Comparison of ENCODE assay signal across 11 cellular contexts in genomic region chr1:39115271-39116110, GRCh38.
DNase-seq lines count a peak whose midpoint lies in the region; ATAC-seq and TF ChIP-seq lines count a peak whose summit lies in the region.
"Had no signal": no experiment of that assay in that cellular context is flagged by ENCODE, and none has a peak within 500 bp of the region (broad histone marks: within the 10 kb centered on the region; RNA-seq: fewer than 3 reads in every experiment).

No MANE protein-coding gene starts in this region.

- no peaks in the 10 kb centered on the region for H3K9me3 ChIP-seq in BLaER1
- H3K9me3 ChIP-seq in HCT116 (ENCODE audit: control insufficient read depth in 1 of 2, insufficient read depth in 1 of 2, low read depth in 1 of 2, low read length in 2 of 2), result no peaks in the 10 kb centered on the region
- H3K9me3 ChIP-seq in mammary epithelial cell (replicated peaks; ENCODE audit: insufficient read depth, low read length), result no peaks in the 10 kb centered on the region

- peaks cover 39% of the 10 kb centered on the region for H3K79me2 ChIP-seq in HCT116 (ENCODE audit: insufficient read depth, low read length)
- H3K79me2 ChIP-seq in mammary epithelial cell (ENCODE audit: insufficient read depth, low read length), result peaks cover 98% of the 10 kb centered on the region

- WGBS in mammary epithelial cell (ENCODE audit: low coverage, missing lambda C conversion rate), result 67% methylated on average over 4 of the region's 4 CpGs

- dilution Hi-C loops in mammary epithelial cell (cut with HindIII; ENCODE audit: low sequenced_read_pairs), result no loop called here

- intact Hi-C loops in HCT116 (cut with micrococcal nuclease), result loop anchor here (5.0 kb wide), 1 partner anchor 77 kb away; no protein-coding TSS in a partner anchor
- intact Hi-C loops in mammary epithelial cell (cut with micrococcal nuclease), result no loop called here

- no peak for TF ChIP-seq RAD21 in HCT116 (IDR thresholded peaks at IDR 0.05; ENCODE audit: low read depth)

- DNase-seq in HCT116 (ENCODE audit: low read depth, low spot score) (no peak), mammary epithelial cell (peak; percentile 87), omental fat pad (ENCODE audit: low spot score) (no peak), middle frontal gyrus (ENCODE audit: extremely low spot score, low spot score) (no peak), NCI-H524 (lab: John Stamatoyannopoulos, UW) (no peak)
- DNase-seq: foreskin melanocyte, left ventricle myocardium superior, NCI-H345 had no signal

- no peak for TF ChIP-seq POLR2A in HCT116 (IDR thresholded peaks at IDR 0.05; ENCODE audit: borderline replicate concordance, extremely low read depth, insufficient read depth, insufficient read length)

- no peaks in the 10 kb centered on the region for H3K27me3 ChIP-seq in BLaER1
- no peaks in the 10 kb centered on the region for H3K27me3 ChIP-seq in HCT116 (ENCODE audit: insufficient read depth, low read length)
- H3K27me3 ChIP-seq in mammary epithelial cell (ENCODE audit: insufficient read depth, low read length), result no peaks in the 10 kb centered on the region

- H3K9ac ChIP-seq in BLaER1 (no peak overlapping the region), HCT116 (ENCODE audit: low read length) (no peak overlapping the region), mammary epithelial cell (ENCODE audit: insufficient read depth, low read length) (peak overlapping the region; percentile 30)

- peaks cover 94% of the 10 kb centered on the region for H4K20me1 ChIP-seq in BLaER1
- no peaks in the 10 kb centered on the region; the same call in 1 of the 2 replicates for H4K20me1 ChIP-seq in HCT116 (ENCODE audit: insufficient read depth)
- H4K20me1 ChIP-seq in mammary epithelial cell (ENCODE audit: insufficient read depth, low read length), result no peaks in the 10 kb centered on the region

- CTCF ChIA-PET in HCT116 (lab: Charles Lee) (no interaction called here), mammary epithelial cell (lab: Charles Lee; ENCODE audit: low non-redundant PET) (no interaction called here)

- BruUV-seq in HCT116 (replicated peaks; lab: Mats Ljungman, UMichigan) (no TSS peak), mammary epithelial cell (replicated peaks; lab: Mats Ljungman, UMichigan) (TSS peak; percentile 5)

- POLR2A ChIA-PET in HCT116 (lab: Charles Lee), result no interaction called here

- H3K4me3 ChIP-seq in BLaER1, result no peak overlapping the region
- peak overlapping the region in 1 of 2 experiments; percentile 9; a peak in 1 of 4 replicates for H3K4me3 ChIP-seq in HCT116 (replicated peaks in 1 of 2; ENCODE audit: low read depth in 1 of 2, low read length in 2 of 2)
- no peak overlapping the region for H3K4me3 ChIP-seq in mammary epithelial cell (replicated peaks in 1 of 3; ENCODE audit: insufficient read depth in 1 of 3, low read depth in 2 of 3, low read length in 3 of 3)

- RAD21 ChIA-PET in HCT116 (lab: Charles Lee; ENCODE audit: low non-redundant PET in 1 of 2, low total read pairs in 2 of 2, uncharacterized antibody in 2 of 2, unreplicated experiment in 2 of 2), result no interaction called here

- H3K4me2 ChIP-seq in BLaER1, result peak overlapping the region; percentile 12; the same call in 1 of the 2 replicates
- peak overlapping the region; percentile 63 for H3K4me2 ChIP-seq in HCT116 (ENCODE audit: low read length)
- peak overlapping the region; percentile 35 for H3K4me2 ChIP-seq in mammary epithelial cell (ENCODE audit: insufficient read depth, low read depth, low read length)

- H3K27ac ChIP-seq in BLaER1, result no peak overlapping the region
- no peak overlapping the region for H3K27ac ChIP-seq in HCT116 (ENCODE audit: low read depth, low read length)
- peak overlapping the region; percentile 65 for H3K27ac ChIP-seq in mammary epithelial cell (ENCODE audit: insufficient read depth, low read depth, low read length)

- TF ChIP-seq CTCF in HCT116 (IDR thresholded peaks at IDR 0.05 in 2 of 3, conservative IDR thresholded peaks at IDR 0.05 in 1 of 3; ENCODE audit: borderline replicate concordance in 1 of 3, insufficient read depth in 1 of 3, low read depth in 2 of 3, low read length in 2 of 3) (no peak), mammary epithelial cell (conservative IDR thresholded peaks at IDR 0.05 in 1 of 2, IDR thresholded peaks at IDR 0.05 in 1 of 2; ENCODE audit: extremely low read depth in 1 of 2, insufficient read depth in 1 of 2, low read depth in 1 of 2, low read length in 2 of 2) (no peak), omental fat pad (IDR thresholded peaks at IDR 0.05) (no peak)

- no peaks in the 10 kb centered on the region for H3K9me2 ChIP-seq in HCT116 (ENCODE audit: insufficient read depth)

- H3K4me1 ChIP-seq in BLaER1 (peaks cover 27% of the 10 kb centered on the region), HCT116 (ENCODE audit: control insufficient read depth in 1 of 2, insufficient read depth in 2 of 2, low read length in 2 of 2) (peaks cover 54 to 55% of the 10 kb centered on the region in 2 experiments), mammary epithelial cell (ENCODE audit: insufficient read depth, low read length) (peaks cover 69% of the 10 kb centered on the region)

- ATAC-seq in HCT116 (no peak), omental fat pad (ENCODE audit: low FRiP score) (peak; percentile 59), GM18502 (IDR thresholded peaks at IDR 0.05; ENCODE audit: poor library complexity, unreplicated experiment) (no peak), HG02938 (IDR thresholded peaks at IDR 0.05; ENCODE audit: unreplicated experiment) (no peak)
- ATAC-seq: left ventricle myocardium superior had no signal

- in situ Hi-C loops in mammary epithelial cell (cut with MboI; ENCODE audit: low sequenced_read_pairs in 2 of 2), result no loop called here

- H2AFZ ChIP-seq in HCT116 (ENCODE audit: low read depth, low read length, poor library complexity, severe bottlenecking), result no peak overlapping the region
- no peak overlapping the region for H2AFZ ChIP-seq in mammary epithelial cell (ENCODE audit: low read depth, low read length)

- peaks cover 29% of the 10 kb centered on the region for H3K36me3 ChIP-seq in BLaER1
- no peaks in the 10 kb centered on the region for H3K36me3 ChIP-seq in HCT116 (ENCODE audit: control insufficient read depth in 1 of 2, insufficient read depth in 2 of 2, low read length in 2 of 2)
- H3K36me3 ChIP-seq in mammary epithelial cell (ENCODE audit: insufficient read depth, low read length), result no peaks in the 10 kb centered on the region

TF ChIP-seq in HCT116, 20 proteins besides CTCF, POLR2A, EP300 and RAD21:
- TF ChIP-seq JUND (IDR thresholded peaks at IDR 0.05) (no peak), POLR2AphosphoS5 (IDR thresholded peaks at IDR 0.05; ENCODE audit: low read depth, low read length) (no peak), SP1 (IDR thresholded peaks at IDR 0.05; ENCODE audit: low read depth) (0 out of 2 replicates have a peak, but pooled peaks have one; percentile 12), EGR1 (IDR thresholded peaks at IDR 0.05; ENCODE audit: low read depth) (peak; percentile 68), REST (IDR thresholded peaks at IDR 0.05; ENCODE audit: low read depth) (no peak), CEBPB (IDR thresholded peaks at IDR 0.05; ENCODE audit: low read depth) (no peak)
- TF ChIP-seq, protein P1, sequence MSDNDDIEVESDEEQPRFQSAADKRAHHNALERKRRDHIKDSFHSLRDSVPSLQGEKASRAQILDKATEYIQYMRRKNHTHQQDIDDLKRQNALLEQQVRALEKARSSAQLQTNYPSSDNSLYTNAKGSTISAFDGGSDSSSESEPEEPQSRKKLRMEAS (IDR thresholded peaks at IDR 0.05), result no peak

Comparison
In these comparisons a context has a peak if more than half of its experiments do, and no peak if none do; other contexts are left out.
1. H3K4me2 ChIP-seq: peak in every context shown above with its lines; median percentile 63 in HCT116; 35 in mammary epithelial cell; 12 in BLaER1.